8 cellular contexts compared by ENCODE assay signal in the genomic region with DNA sequence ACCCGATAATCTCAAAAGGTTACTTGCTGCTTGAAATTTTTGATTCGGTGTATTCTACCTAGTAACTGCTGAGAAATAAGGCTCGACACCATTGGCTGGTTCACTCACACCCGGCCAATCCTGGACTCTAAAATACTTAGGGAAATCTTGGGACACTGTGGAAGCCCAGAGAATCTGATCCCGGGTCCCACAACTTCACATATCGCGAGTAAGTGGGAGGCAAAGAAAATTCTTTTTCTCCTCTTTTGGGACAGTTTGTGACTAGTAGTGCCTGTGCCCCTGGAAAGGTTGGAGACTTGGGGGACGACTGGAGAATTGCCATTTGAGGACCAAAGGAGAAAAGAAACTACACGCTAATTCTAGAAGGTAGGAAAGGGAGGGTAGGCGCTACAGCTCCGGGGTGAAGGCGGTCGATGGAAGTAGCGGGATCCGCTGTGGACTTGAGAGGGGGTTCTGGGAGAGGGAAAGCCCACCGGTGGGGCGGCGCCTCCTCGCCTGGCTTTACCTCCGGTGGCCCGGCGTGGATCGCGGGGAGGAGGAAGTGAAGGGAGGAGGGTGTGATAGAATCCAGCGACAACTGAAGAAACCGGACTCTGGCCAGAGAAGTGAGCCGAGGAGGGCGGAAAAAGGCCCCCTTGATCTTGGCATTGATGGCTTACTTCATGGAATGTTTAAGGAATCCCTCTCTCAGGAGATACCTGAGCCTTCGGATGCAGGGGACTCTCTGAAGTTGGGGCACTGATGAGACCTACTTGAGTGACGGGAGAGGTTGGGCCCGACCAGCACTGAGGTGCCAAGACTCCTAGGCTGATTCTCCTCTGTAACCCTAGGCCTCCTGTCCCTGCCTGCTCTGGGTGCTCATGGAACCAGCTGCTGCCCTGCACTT. TPM values are rescaled to one million over a fixed set of nuclear protein-coding genes. Genes with fewer than 3 reads are reported as not detected.
DNase-seq lines count a peak whose midpoint lies in the region; ATAC-seq and TF ChIP-seq lines count a peak whose summit lies in the region.

No MANE protein-coding gene starts in this region.

- H3K36me3 ChIP-seq in CD4-positive, CD25-positive, alpha-beta regulatory T cell (ENCODE audit: control insufficient read depth, insufficient read depth, low read length) = no peaks in the 10 kb centered on the region

- peak; percentile 43 to 79 (median 68) for DNase-seq in CD4-positive, CD25-positive, alpha-beta regulatory T cell
- DNase-seq in NCI-H510A treated with DMSO at 0.1 percent for 48 hours (lab: John Stamatoyannopoulos, UW) = peak; percentile 77
- peak; percentile 62 for DNase-seq in activated CD4-positive, alpha-beta T cell treated with anti-CD3 and anti-CD28 coated beads for 36 hours
- DNase-seq in dorsolateral prefrontal cortex = peak in 9 of 10 donors; percentile 58 to 80 (median 66)
- DNase-seq in stimulated activated CD4-positive, alpha-beta T cell treated with anti-CD3 and anti-CD28 coated beads, Interleukin-1b, Interleukin-23, amount 100 ng/mL, for 48 hours = peak; percentile 37

- no peaks in the 10 kb centered on the region for H3K27me3 ChIP-seq in CD4-positive, CD25-positive, alpha-beta regulatory T cell (ENCODE audit: control insufficient read depth, insufficient read depth, low read length)
- no peaks in the 10 kb centered on the region for H3K27me3 ChIP-seq in dorsolateral prefrontal cortex
- H3K27me3 ChIP-seq in layer of hippocampus (ENCODE audit: control insufficient read depth, insufficient read depth, low read length) = no peaks in the 10 kb centered on the region

- H3K4me1 ChIP-seq in CD4-positive, CD25-positive, alpha-beta regulatory T cell (ENCODE audit: control insufficient read depth, insufficient read depth, low read length, poor library complexity, severe bottlenecking) = peaks cover 11% of the 10 kb centered on the region

- POLR2A ChIA-PET in activated CD4-positive, alpha-beta T cell treated with anti-CD3 and anti-CD28 coated beads for 36 hours (lab: Charles Lee) = no interaction called here

- H3K36me3 Mint-ChIP-seq in CD4-positive, CD25-positive, alpha-beta regulatory T cell = peaks cover 6% of the 10 kb centered on the region
- peaks cover 13% of the 10 kb centered on the region for H3K36me3 Mint-ChIP-seq in activated CD4-positive, alpha-beta T cell treated with anti-CD3 and anti-CD28 coated beads for 36 hours (ENCODE audit: low read depth)

- H3K9me3 ChIP-seq in CD4-positive, CD25-positive, alpha-beta regulatory T cell (ENCODE audit: control insufficient read depth in 2 of 2, low read length in 2 of 2) = peaks cover 7 to 17% of the 10 kb centered on the region in 2 experiments

- H3K4me3 Mint-ChIP-seq in CD4-positive, CD25-positive, alpha-beta regulatory T cell = no peak overlapping the region
- no peak overlapping the region for H3K4me3 Mint-ChIP-seq in activated CD4-positive, alpha-beta T cell treated with anti-CD3 and anti-CD28 coated beads for 36 hours

- peak; percentile 89 to 93 for ATAC-seq in CD4-positive, CD25-positive, alpha-beta regulatory T cell (ENCODE audit: low read depth in 2 of 2)
- peak; percentile 71 for ATAC-seq in GM19324 (IDR thresholded peaks at IDR 0.05; ENCODE audit: low FRiP score, unreplicated experiment)
- ATAC-seq in HG03432 (IDR thresholded peaks at IDR 0.05; ENCODE audit: unreplicated experiment) = peak; percentile 92
- peak; percentile 97 for ATAC-seq in activated CD4-positive, alpha-beta T cell treated with anti-CD3 and anti-CD28 coated beads for 36 hours

- TF ChIP-seq CTCF in dorsolateral prefrontal cortex (IDR thresholded peaks at IDR 0.05 in 54 of 56, conservative IDR thresholded peaks at IDR 0.05 in 2 of 56; ENCODE audit: low read depth in 1 of 56, partially characterized antibody in 56 of 56) = no peak

- intact Hi-C loops in activated CD4-positive, alpha-beta T cell treated with anti-CD3 and anti-CD28 coated beads for 36 hours (cut with DNase I, micrococcal nuclease) = loop anchor here (1.0 to 5.0 kb wide), 5 partner anchors 18 to 80 kb away; a partner anchor contains a TSS
- intact Hi-C loops in dorsolateral prefrontal cortex (cut with DNase I) = no loop called here

- peak overlapping the region; percentile 67 for H3K27ac ChIP-seq in CD4-positive, CD25-positive, alpha-beta regulatory T cell (ENCODE audit: insufficient read depth, low read length, poor library complexity, severe bottlenecking)
- H3K27ac ChIP-seq in dorsolateral prefrontal cortex (peak overlapping the region in 56 of 59 donors; percentile 14 to 91 (median 74)), layer of hippocampus (ENCODE audit: low read depth, low read length) (peak overlapping the region; percentile 90)

- CTCF ChIA-PET in activated CD4-positive, alpha-beta T cell treated with anti-CD3 and anti-CD28 coated beads for 36 hours (lab: Charles Lee) = interaction anchor here (0.6 kb wide), 1 partner anchor 167 kb away, joined by 3 read pairs; no protein-coding TSS in a partner anchor

- H3K27ac Mint-ChIP-seq in CD4-positive, CD25-positive, alpha-beta regulatory T cell = peak overlapping the region in 1 of 3 donors; percentile 32
- no peak overlapping the region for H3K27ac Mint-ChIP-seq in activated CD4-positive, alpha-beta T cell treated with anti-CD3 and anti-CD28 coated beads for 36 hours

- H3K4me3 ChIP-seq in CD4-positive, CD25-positive, alpha-beta regulatory T cell (ENCODE audit: low read depth, low read length) = peak overlapping the region; percentile 95
- peak overlapping the region; percentile 41 to 89 (median 74) for H3K4me3 ChIP-seq in dorsolateral prefrontal cortex

- peaks cover 0 to 14% (median 4%) of the 10 kb centered on the region in 4 donors for H3K4me1 Mint-ChIP-seq in CD4-positive, CD25-positive, alpha-beta regulatory T cell
- peaks cover 5% of the 10 kb centered on the region for H3K4me1 Mint-ChIP-seq in activated CD4-positive, alpha-beta T cell treated with anti-CD3 and anti-CD28 coated beads for 36 hours

- H3K27me3 Mint-ChIP-seq in CD4-positive, CD25-positive, alpha-beta regulatory T cell = peaks cover 4% of the 10 kb centered on the region
- H3K27me3 Mint-ChIP-seq in activated CD4-positive, alpha-beta T cell treated with anti-CD3 and anti-CD28 coated beads for 36 hours = no peaks in the 10 kb centered on the region

- H3K9me3 Mint-ChIP-seq in CD4-positive, CD25-positive, alpha-beta regulatory T cell = peaks cover 0 to 13% (median 5%) of the 10 kb centered on the region in 7 donors
- peaks cover 14% of the 10 kb centered on the region for H3K9me3 Mint-ChIP-seq in activated CD4-positive, alpha-beta T cell treated with anti-CD3 and anti-CD28 coated beads for 36 hours (ENCODE audit: low read depth)

RNA-seq across cellular contexts. Expression of a gene that starts 18.8 kb away (rescaled TPM):
- 125 TPM for total RNA-seq in CD4-positive, CD25-positive, alpha-beta regulatory T cell
- 10 to 100 TPM; 79.3 to 91.5 (median 82.7) TPM for polyA plus RNA-seq in CD4-positive, CD25-positive, alpha-beta regulatory T cell
- 10 to 100 TPM; 33.3 to 34.1 TPM for total RNA-seq in activated CD4-positive, alpha-beta T cell treated with anti-CD3 and anti-CD28 coated beads for 36 hours
- 10 to 100 TPM in 114 of 120 experiments, 1 to 10 TPM in 6; 8.6 to 39.2 (median 16.9) TPM for total RNA-seq in dorsolateral prefrontal cortex

RNA-seq across cellular contexts. Expression of a gene that starts 19.4 kb away (rescaled TPM):
- 279 TPM for total RNA-seq in CD4-positive, CD25-positive, alpha-beta regulatory T cell
- polyA plus RNA-seq in CD4-positive, CD25-positive, alpha-beta regulatory T cell = 10 to 100 TPM; 67.4 to 100.0 (median 71.2) TPM
- 10 to 100 TPM; 31.4 to 33.2 TPM for total RNA-seq in activated CD4-positive, alpha-beta T cell treated with anti-CD3 and anti-CD28 coated beads for 36 hours
- 10 to 100 TPM in 87 of 120 experiments, 1 to 10 TPM in 33; 5.7 to 21.3 (median 11.8) TPM for total RNA-seq in dorsolateral prefrontal cortex

RNA-seq across cellular contexts. Expression of a gene that starts 36.3 kb away (rescaled TPM):
- total RNA-seq in CD4-positive, CD25-positive, alpha-beta regulatory T cell = 35.9 TPM
- polyA plus RNA-seq in CD4-positive, CD25-positive, alpha-beta regulatory T cell = 10 to 100 TPM in 3 of 4 donors, 1 to 10 TPM in 1; 9.7 to 14.5 (median 12.2) TPM
- total RNA-seq in activated CD4-positive, alpha-beta T cell treated with anti-CD3 and anti-CD28 coated beads for 36 hours = 10 to 100 TPM; 17.3 to 17.5 TPM
- total RNA-seq in dorsolateral prefrontal cortex = 10 to 100 TPM; 16.0 to 33.4 (median 24.3) TPM

RNA-seq across cellular contexts. Expression of a gene that starts 38.6 kb away (rescaled TPM):
- 62.3 TPM for total RNA-seq in CD4-positive, CD25-positive, alpha-beta regulatory T cell
- polyA plus RNA-seq in CD4-positive, CD25-positive, alpha-beta regulatory T cell = 1 to 10 TPM; 4.5 to 9.5 (median 6.8) TPM
- 10 to 100 TPM; 13.6 to 14.7 TPM for total RNA-seq in activated CD4-positive, alpha-beta T cell treated with anti-CD3 and anti-CD28 coated beads for 36 hours
- 10 to 100 TPM in 15 of 120 experiments, 1 to 10 TPM in 105; 1.7 to 16.5 (median 6.1) TPM for total RNA-seq in dorsolateral prefrontal cortex

RNA-seq across cellular contexts. Expression of a gene that starts 56.5 kb away (rescaled TPM):
- total RNA-seq in CD4-positive, CD25-positive, alpha-beta regulatory T cell = 135 TPM
- 100 to 1,000 TPM; 135 to 224 (median 140) TPM for polyA plus RNA-seq in CD4-positive, CD25-positive, alpha-beta regulatory T cell
- 10 to 100 TPM; 62.5 to 62.8 TPM for total RNA-seq in activated CD4-positive, alpha-beta T cell treated with anti-CD3 and anti-CD28 coated beads for 36 hours
- 10 to 100 TPM in 56 of 120 experiments, 1 to 10 TPM in 64; 3.8 to 30.1 (median 9.7) TPM for total RNA-seq in dorsolateral prefrontal cortex

Comparison
In these comparisons a context has a peak if more than half of its experiments do, and no peak if none do; other contexts are left out.
1. Peak in every context shown above with its lines: DNase-seq, ATAC-seq, H3K4me3 ChIP-seq and H3K27ac ChIP-seq.
2. intact Hi-C loops: an anchor here in activated CD4-positive, alpha-beta T cell treated with anti-CD3 and anti-CD28 coated beads for 36 hours (1.0 to 5.0 kb wide); none called in dorsolateral prefrontal cortex.